Comparison of ENCODE assay signal across 23 cellular contexts in the genomic region with DNA sequence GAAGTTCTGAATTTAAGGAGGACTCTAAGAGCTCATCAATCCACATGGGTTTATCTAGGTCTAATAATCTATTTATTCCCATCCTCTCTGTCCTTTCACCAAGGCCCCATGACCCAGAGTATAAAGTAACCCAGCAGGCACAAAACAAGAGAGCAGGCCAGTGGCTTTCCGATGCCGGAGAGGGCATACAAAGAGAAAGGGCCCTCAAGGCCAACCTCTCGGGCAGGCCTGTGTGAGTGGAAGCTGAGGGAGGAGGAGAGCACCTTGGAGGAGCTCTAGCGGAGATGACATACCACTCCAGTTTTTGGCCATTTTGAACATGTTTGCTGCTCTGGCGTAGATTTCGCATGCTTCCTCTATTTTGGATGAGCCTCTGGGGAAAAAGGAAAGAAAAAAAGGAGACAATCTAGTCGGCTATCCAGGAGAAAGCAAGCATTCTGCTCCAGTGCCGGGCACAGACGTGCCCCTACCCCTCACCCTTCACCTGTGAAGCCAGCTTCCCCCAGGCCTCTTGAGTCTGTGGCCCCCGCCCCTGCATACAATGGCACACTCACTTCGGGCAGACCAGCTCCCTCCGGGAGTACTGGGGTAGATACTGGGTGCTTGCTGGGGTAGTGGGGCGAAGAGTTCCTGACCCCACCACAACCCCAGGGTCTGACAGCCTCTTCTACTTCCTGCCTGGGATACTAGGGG. TPM values are rescaled to one million over a fixed set of nuclear protein-coding genes. Genes with fewer than 3 reads are reported as not detected.
"Had no signal": no experiment of that assay in that cellular context is flagged by ENCODE, and none has a peak within 500 bp of the region (broad histone marks: within the 10 kb centered on the region; RNA-seq: fewer than 3 reads in every experiment).

No MANE protein-coding gene starts in this region.

- ATAC-seq: activated naive CD8-positive, alpha-beta T cell treated with anti-CD3 and anti-CD28 coated beads, Interleukin-2, amount 50 U/mL, for 24 hours; body of pancreas; stimulated activated naive B cell treated with anti-CD40 and anti-IgM and Interleukin-4, amounts not matched to agents 10 μg/mL and 1 μg/mL and 100 μg/mL, for 72 hours had no signal

- H3K27ac Mint-ChIP-seq: activated CD4-positive, alpha-beta memory T cell treated with anti-CD3 and anti-CD28 coated beads for 36 hours; activated naive CD8-positive, alpha-beta T cell treated with anti-CD3 and anti-CD28 coated beads, Interleukin-2, amount 50 U/mL, for 24 hours; neural progenitor cell; stimulated activated naive B cell treated with anti-CD40 and anti-IgM and Interleukin-4, amounts not matched to agents 10 μg/mL and 1 μg/mL and 100 μg/mL, for 72 hours had no signal

- H3K27ac ChIP-seq: body of pancreas, esophagus muscularis mucosa, neural progenitor cell, sigmoid colon, testis, vagina had no signal

- H3K9me3 Mint-ChIP-seq: activated CD4-positive, alpha-beta memory T cell treated with anti-CD3 and anti-CD28 coated beads for 36 hours; activated naive CD8-positive, alpha-beta T cell treated with anti-CD3 and anti-CD28 coated beads, Interleukin-2, amount 50 U/mL, for 24 hours; naive B cell; neural progenitor cell; stimulated activated naive B cell treated with anti-CD40 and anti-IgM and Interleukin-4, amounts not matched to agents 10 μg/mL and 1 μg/mL and 100 μg/mL, for 72 hours had no signal

- H3K27me3 Mint-ChIP-seq: activated CD4-positive, alpha-beta memory T cell treated with anti-CD3 and anti-CD28 coated beads for 36 hours; activated naive CD8-positive, alpha-beta T cell treated with anti-CD3 and anti-CD28 coated beads, Interleukin-2, amount 50 U/mL, for 24 hours; naive B cell; stimulated activated naive B cell treated with anti-CD40 and anti-IgM and Interleukin-4, amounts not matched to agents 10 μg/mL and 1 μg/mL and 100 μg/mL, for 72 hours had no signal

- H3K4me3 Mint-ChIP-seq: activated CD4-positive, alpha-beta memory T cell treated with anti-CD3 and anti-CD28 coated beads for 36 hours; activated naive CD8-positive, alpha-beta T cell treated with anti-CD3 and anti-CD28 coated beads, Interleukin-2, amount 50 U/mL, for 24 hours; naive B cell; stimulated activated naive B cell treated with anti-CD40 and anti-IgM and Interleukin-4, amounts not matched to agents 10 μg/mL and 1 μg/mL and 100 μg/mL, for 72 hours had no signal

- DNase-seq: activated CD4-positive, alpha-beta memory T cell treated with anti-CD3 and anti-CD28 coated beads for 36 hours; activated CD4-positive, alpha-beta T cell treated with anti-CD3 and anti-CD28 coated beads for 48 hours; activated CD4-positive, CD25-positive, alpha-beta regulatory T cell; activated gamma-delta T cell; activated naive CD4-positive, alpha-beta T cell treated with anti-CD3 and anti-CD28 coated beads, Interleukin-2, amount 50 U/mL, for 16 hours; activated naive CD8-positive, alpha-beta T cell treated with anti-CD3 and anti-CD28 coated beads, Interleukin-2, amount 50 U/mL, for 24 hours; anterior cingulate cortex; body of pancreas; dermis blood vessel endothelial cell; effector CD8-positive, alpha-beta T cell; head of caudate nucleus; naive B cell; sigmoid colon; stimulated activated CD4-positive, alpha-beta T cell treated with anti-CD3 and anti-CD28 coated beads, Interleukin-15, amount 100 ng/mL, for 24 hours; stimulated activated naive B cell treated with anti-CD40 and anti-IgM and Interleukin-4, amounts not matched to agents 10 μg/mL and 1 μg/mL and 100 μg/mL, for 72 hours; T-helper 1 cell; testis; trophoblast cell had no signal

RNA-seq across cellular contexts. Expression of gene SLC8A2, which starts 31.6 kb away (rescaled TPM):
- total RNA-seq: endothelial cell of umbilical vein, mesenteric fat pad had no signal
